9 cellular contexts compared by ENCODE assay signal in genomic region chr2:28413152-28413895, GRCh38. TPM values are rescaled to one million over a fixed set of nuclear protein-coding genes. Genes with fewer than 3 reads are reported as not detected.
A peak's percentile ranks its signal among the peaks of the same experiment; 100 is the strongest.
DNase-seq lines count a peak whose midpoint lies in the region; ATAC-seq and TF ChIP-seq lines count a peak whose summit lies in the region.
"Had no signal": no experiment of that assay in that cellular context is flagged by ENCODE, and none has a peak within 500 bp of the region (broad histone marks: within the 10 kb centered on the region; RNA-seq: fewer than 3 reads in every experiment).

No MANE protein-coding gene starts in this region.

- POLR2A ChIA-PET in CD8-positive, alpha-beta memory T cell (lab: Charles Lee): no interaction called here

- no peak overlapping the region for H3K4me3 ChIP-seq in CD8-positive, alpha-beta memory T cell (ENCODE audit: low read length)
- H3K4me3 ChIP-seq in brain microvascular endothelial cell (ENCODE audit: low read depth, low read length): no peak overlapping the region
- no peak overlapping the region for H3K4me3 ChIP-seq in mucosa of descending colon

- H3K4me1 ChIP-seq in CD8-positive, alpha-beta memory T cell (ENCODE audit: insufficient read depth, low read length): peaks cover 39% of the 10 kb centered on the region
- peaks cover 39% of the 10 kb centered on the region for H3K4me1 ChIP-seq in mucosa of descending colon (ENCODE audit: low read depth)

- peaks cover 13% of the 10 kb centered on the region for H3K36me3 ChIP-seq in CD8-positive, alpha-beta memory T cell (ENCODE audit: insufficient read depth, low read length)
- H3K36me3 ChIP-seq in brain microvascular endothelial cell (replicated peaks) (peaks cover 73% of the 10 kb centered on the region), mucosa of descending colon (ENCODE audit: low read depth) (peaks cover 22% of the 10 kb centered on the region)

- peaks cover 42 to 57% (median 47%) of the 10 kb centered on the region in 3 donors for H3K4me1 Mint-ChIP-seq in CD8-positive, alpha-beta memory T cell
- peaks cover 20% of the 10 kb centered on the region for H3K4me1 Mint-ChIP-seq in stimulated activated memory B cell treated with anti-CD40 and anti-IgM and Interleukin-4, amounts not matched to agents 10 μg/mL and 1 μg/mL and 100 μg/mL, for 72 hours

- peaks cover 3 to 70% (median 6%) of the 10 kb centered on the region in 3 donors for H3K36me3 Mint-ChIP-seq in CD8-positive, alpha-beta memory T cell
- peaks cover 54% of the 10 kb centered on the region for H3K36me3 Mint-ChIP-seq in stimulated activated memory B cell treated with anti-CD40 and anti-IgM and Interleukin-4, amounts not matched to agents 10 μg/mL and 1 μg/mL and 100 μg/mL, for 72 hours

- no peak for DNase-seq in CD8-positive, alpha-beta memory T cell
- peak; percentile 76 to 92 (median 82) for DNase-seq in NCI-H1417 (lab: John Stamatoyannopoulos, UW)
- DNase-seq in brain microvascular endothelial cell: no peak
- DNase-seq in mucosa of descending colon: peak; percentile 60 to 74 (median 66)
- DNase-seq in UCSD-AML1 (lab: John Stamatoyannopoulos, UW; ENCODE audit: unreplicated experiment): no peak
- DNase-seq: activated naive CD8-positive, alpha-beta T cell treated with anti-CD3 and anti-CD28 coated beads, Interleukin-2, amount 10 ng/mL, durations not matched to agents 7 days and 5 days had no signal

- H3K4me3 Mint-ChIP-seq in CD8-positive, alpha-beta memory T cell: peak overlapping the region in 3 of 7 donors; percentile 1 to 59 (median 2)
- no peak overlapping the region for H3K4me3 Mint-ChIP-seq in stimulated activated memory B cell treated with anti-CD40 and anti-IgM and Interleukin-4, amounts not matched to agents 10 μg/mL and 1 μg/mL and 100 μg/mL, for 72 hours
- H3K4me3 Mint-ChIP-seq: activated naive CD8-positive, alpha-beta T cell treated with anti-CD3 and anti-CD28 coated beads, Interleukin-2, amount 10 ng/mL, durations not matched to agents 7 days and 5 days had no signal

- peak overlapping the region; percentile 29 to 100 (median 80) for H3K27ac Mint-ChIP-seq in CD8-positive, alpha-beta memory T cell
- H3K27ac Mint-ChIP-seq in stimulated activated memory B cell treated with anti-CD40 and anti-IgM and Interleukin-4, amounts not matched to agents 10 μg/mL and 1 μg/mL and 100 μg/mL, for 72 hours: no peak overlapping the region
- H3K27ac Mint-ChIP-seq: activated naive CD8-positive, alpha-beta T cell treated with anti-CD3 and anti-CD28 coated beads, Interleukin-2, amount 10 ng/mL, durations not matched to agents 7 days and 5 days had no signal

- TF ChIP-seq CTCF in brain microvascular endothelial cell (IDR thresholded peaks at IDR 0.05; ENCODE audit: low read depth, low read length, missing control alignments) (peak; percentile 45), mucosa of descending colon (IDR thresholded peaks at IDR 0.05) (no peak)

- H3K9me3 ChIP-seq in CD8-positive, alpha-beta memory T cell (ENCODE audit: low read length): no peaks in the 10 kb centered on the region
- no peaks in the 10 kb centered on the region for H3K9me3 ChIP-seq in mucosa of descending colon

- no peak overlapping the region for H3K27ac ChIP-seq in CD8-positive, alpha-beta memory T cell (ENCODE audit: low read depth, low read length)
- H3K27ac ChIP-seq in brain microvascular endothelial cell: no peak overlapping the region

- in situ Hi-C loops in brain microvascular endothelial cell (cut with HindIII; ENCODE audit: low pct_ligation_motif_present, low sequenced_read_pairs): loop anchor here (25.0 kb wide), 1 partner anchor 651 kb away; the partner anchor contains the start of gene MRPL33

- CTCF ChIA-PET in CD8-positive, alpha-beta memory T cell (lab: Charles Lee): interaction anchor here (0.9 kb wide), 1 partner anchor 10 kb away, joined by 3 read pairs; no protein-coding TSS in a partner anchor

- H3K27me3 ChIP-seq in CD8-positive, alpha-beta memory T cell (ENCODE audit: insufficient read depth, low read length, poor library complexity, severe bottlenecking): no peaks in the 10 kb centered on the region
- H3K27me3 ChIP-seq in brain microvascular endothelial cell (replicated peaks): no peaks in the 10 kb centered on the region

- peaks cover 0 to 2% (median 0%) of the 10 kb centered on the region in 5 donors for H3K9me3 Mint-ChIP-seq in CD8-positive, alpha-beta memory T cell
- H3K9me3 Mint-ChIP-seq in stimulated activated memory B cell treated with anti-CD40 and anti-IgM and Interleukin-4, amounts not matched to agents 10 μg/mL and 1 μg/mL and 100 μg/mL, for 72 hours: no peaks in the 10 kb centered on the region
- H3K9me3 Mint-ChIP-seq: activated naive CD8-positive, alpha-beta T cell treated with anti-CD3 and anti-CD28 coated beads, Interleukin-2, amount 10 ng/mL, durations not matched to agents 7 days and 5 days had no signal

- intact Hi-C loops in mucosa of descending colon (cut with DNase I, micrococcal nuclease): no loop called here

- H3K27me3 Mint-ChIP-seq in CD8-positive, alpha-beta memory T cell: peaks cover 0 to 3% of the 10 kb centered on the region in 2 donors
- peaks cover 20% of the 10 kb centered on the region for H3K27me3 Mint-ChIP-seq in stimulated activated memory B cell treated with anti-CD40 and anti-IgM and Interleukin-4, amounts not matched to agents 10 μg/mL and 1 μg/mL and 100 μg/mL, for 72 hours
- H3K27me3 Mint-ChIP-seq: activated naive CD8-positive, alpha-beta T cell treated with anti-CD3 and anti-CD28 coated beads, Interleukin-2, amount 10 ng/mL, durations not matched to agents 7 days and 5 days had no signal

- ATAC-seq in mucosa of descending colon (peak; percentile 63), GM19328 (IDR thresholded peaks at IDR 0.05; ENCODE audit: unreplicated experiment) (no peak), HG03565 (IDR thresholded peaks at IDR 0.05; ENCODE audit: unreplicated experiment) (no peak)
- ATAC-seq in stimulated activated memory B cell treated with anti-CD40 and anti-IgM and Interleukin-4, amounts not matched to agents 10 μg/mL and 1 μg/mL and 100 μg/mL, for 72 hours: no peak

RNA-seq across cellular contexts. Expression of gene FOSL2, which starts 20.7 kb away (rescaled TPM):
- 10 to 100 TPM; 46.2 to 47.3 TPM for total RNA-seq in CD8-positive, alpha-beta memory T cell
- 14.1 TPM for polyA plus RNA-seq in CD8-positive, alpha-beta memory T cell
- 100 to 1,000 TPM; 160 to 166 (median 162) TPM for total RNA-seq in mucosa of descending colon

Comparison
In these comparisons a context has a peak if more than half of its experiments do, and no peak if none do; other contexts are left out.
1. DNase-seq: peak in NCI-H1417 (3 of 3) and mucosa of descending colon (3 of 3); none in CD8-positive, alpha-beta memory T cell (0 of 5), brain microvascular endothelial cell (single experiment) and UCSD-AML1 (single experiment).